26 cellular contexts compared by ENCODE assay signal in the genomic region with DNA sequence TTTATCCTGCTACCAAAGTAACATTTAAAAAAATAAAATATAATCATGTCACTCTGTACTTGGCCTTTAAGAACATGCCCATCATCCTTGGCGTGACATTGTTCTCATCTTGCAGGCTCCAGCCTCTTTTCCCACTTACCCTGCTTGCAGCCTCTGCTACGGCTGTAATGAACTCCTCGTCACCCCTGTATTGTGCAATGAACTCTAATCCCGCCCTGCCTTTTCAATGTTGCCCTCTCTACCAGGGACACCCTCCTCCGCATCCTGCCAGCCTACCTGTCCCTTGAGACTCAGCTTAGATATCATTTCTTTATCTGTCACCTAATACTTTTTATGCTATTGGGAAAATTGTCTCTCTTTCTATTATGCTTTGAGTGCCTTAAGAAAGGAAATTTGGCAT. TPM values are rescaled to one million over a fixed set of nuclear protein-coding genes. Genes with fewer than 3 reads are reported as not detected.
A peak's percentile ranks its signal among the peaks of the same experiment; 100 is the strongest.
DNase-seq lines count a peak whose midpoint lies in the region; ATAC-seq and TF ChIP-seq lines count a peak whose summit lies in the region.
"Had no signal": no experiment of that assay in that cellular context is flagged by ENCODE, and none has a peak within 500 bp of the region (broad histone marks: within the 10 kb centered on the region; RNA-seq: fewer than 3 reads in every experiment).

No MANE protein-coding gene starts in this region.

- H3K4me3 Mint-ChIP-seq in MCF 10A (ENCODE audit: unreplicated experiment), result no peak overlapping the region
- no peak overlapping the region for H3K4me3 Mint-ChIP-seq in T-helper 2 cell treated with Interferon-gamma antibody and Interleukin-4, amounts not matched to agents 5 μg/mL and 100 μg/mL, for 36 hours
- H3K4me3 Mint-ChIP-seq in CD8-positive, alpha-beta T cell, result no peak overlapping the region
- H3K4me3 Mint-ChIP-seq: activated CD4-positive, alpha-beta T cell treated with anti-CD3 and anti-CD28 coated beads for 36 hours; activated naive CD4-positive, alpha-beta T cell treated with anti-CD3 and anti-CD28 coated beads for 36 hours; dendritic cell treated with granulocyte-macrophage colony-stimulating factor and Interleukin-4, amounts not matched to agents 40 ng/mL and 50 ng/mL, for 4 days; stimulated activated memory B cell treated with anti-CD40 and anti-IgM and Interleukin-4, amounts not matched to agents 10 μg/mL and 1 μg/mL and 100 μg/mL, for 72 hours had no signal

- CTCF ChIA-PET in MCF 10A (lab: Yijun Ruan, JAX) (interaction anchor here (0.5 to 1.8 kb wide), 2 partner anchors 16 to 23 kb away, joined by 5 to 6 read pairs; no protein-coding TSS in a partner anchor), RWPE1 (lab: Yijun Ruan, JAX) (no interaction called here)
- CTCF ChIA-PET in CD8-positive, alpha-beta T cell (lab: Charles Lee), result no interaction called here

- H3K4me1 Mint-ChIP-seq in MCF 10A (ENCODE audit: insufficient read depth, unreplicated experiment), result no peaks in the 10 kb centered on the region
- H3K4me1 Mint-ChIP-seq in T-helper 2 cell treated with Interferon-gamma antibody and Interleukin-4, amounts not matched to agents 5 μg/mL and 100 μg/mL, for 36 hours (ENCODE audit: low read depth), result no peaks in the 10 kb centered on the region
- H3K4me1 Mint-ChIP-seq in CD8-positive, alpha-beta T cell (ENCODE audit: low read depth), result no peaks in the 10 kb centered on the region
- H3K4me1 Mint-ChIP-seq: activated CD4-positive, alpha-beta T cell treated with anti-CD3 and anti-CD28 coated beads for 36 hours; stimulated activated memory B cell treated with anti-CD40 and anti-IgM and Interleukin-4, amounts not matched to agents 10 μg/mL and 1 μg/mL and 100 μg/mL, for 72 hours had no signal

- H3K9me3 ChIP-seq in breast epithelium (no peaks in the 10 kb centered on the region), MG63 (no peaks in the 10 kb centered on the region)
- no peaks in the 10 kb centered on the region for H3K9me3 ChIP-seq in CD8-positive, alpha-beta T cell (ENCODE audit: low read length)
- H3K9me3 ChIP-seq: heart left ventricle, left ventricle myocardium inferior, suprapubic skin had no signal

- no peaks in the 10 kb centered on the region for H3K27me3 ChIP-seq in breast epithelium
- H3K27me3 ChIP-seq in MG63, result no peaks in the 10 kb centered on the region
- H3K27me3 ChIP-seq in CD8-positive, alpha-beta T cell (ENCODE audit: insufficient read depth, low read length), result no peaks in the 10 kb centered on the region
- H3K27me3 ChIP-seq: suprapubic skin had no signal

- H3K4me3 ChIP-seq in breast epithelium (no peak overlapping the region), MG63 (no peak overlapping the region)
- H3K4me3 ChIP-seq in CD8-positive, alpha-beta T cell (ENCODE audit: low read depth, low read length), result no peak overlapping the region
- H3K4me3 ChIP-seq: heart left ventricle, left ventricle myocardium inferior, suprapubic skin had no signal

- POLR2A ChIA-PET in MCF 10A (lab: Yijun Ruan, JAX), result no interaction called here
- POLR2A ChIA-PET in RWPE1 (lab: Yijun Ruan, JAX; ENCODE audit: low non-redundant PET), result no interaction called here
- POLR2A ChIA-PET in CD8-positive, alpha-beta T cell (lab: Charles Lee), result no interaction called here

- no TSS peak for BruUV-seq in MCF 10A (replicated peaks; lab: Mats Ljungman, UMichigan)

- H3K36me3 ChIP-seq in breast epithelium (no peaks in the 10 kb centered on the region), MG63 (no peaks in the 10 kb centered on the region)
- H3K36me3 ChIP-seq in CD8-positive, alpha-beta T cell (ENCODE audit: insufficient read depth, low read length), result no peaks in the 10 kb centered on the region
- H3K36me3 ChIP-seq: heart left ventricle, left ventricle myocardium inferior, suprapubic skin had no signal

- no peaks in the 10 kb centered on the region for H3K4me1 ChIP-seq in breast epithelium
- H3K4me1 ChIP-seq in CD8-positive, alpha-beta T cell (ENCODE audit: insufficient read depth, low read length), result no peaks in the 10 kb centered on the region
- H3K4me1 ChIP-seq: heart left ventricle, left ventricle myocardium inferior, suprapubic skin had no signal

- ATAC-seq in CD8-positive, alpha-beta T cell, result no peak
- ATAC-seq in HG03521 (IDR thresholded peaks at IDR 0.05; ENCODE audit: unreplicated experiment), result no peak
- ATAC-seq: activated CD4-positive, alpha-beta T cell treated with anti-CD3 and anti-CD28 coated beads for 36 hours; heart left ventricle; stimulated activated memory B cell treated with anti-CD40 and anti-IgM and Interleukin-4, amounts not matched to agents 10 μg/mL and 1 μg/mL and 100 μg/mL, for 72 hours had no signal

- H3K27me3 Mint-ChIP-seq in MCF 10A (ENCODE audit: insufficient read depth, unreplicated experiment), result no peaks in the 10 kb centered on the region
- peaks cover 19% of the 10 kb centered on the region for H3K27me3 Mint-ChIP-seq in T-helper 2 cell treated with Interferon-gamma antibody and Interleukin-4, amounts not matched to agents 5 μg/mL and 100 μg/mL, for 36 hours (ENCODE audit: low read depth)
- H3K27me3 Mint-ChIP-seq in CD8-positive, alpha-beta T cell (ENCODE audit: low read depth), result no peaks in the 10 kb centered on the region
- H3K27me3 Mint-ChIP-seq: progenitor cell of endocrine pancreas had no signal

- H3K36me3 Mint-ChIP-seq in MCF 10A (ENCODE audit: insufficient read depth, unreplicated experiment), result no peaks in the 10 kb centered on the region
- H3K36me3 Mint-ChIP-seq in T-helper 2 cell treated with Interferon-gamma antibody and Interleukin-4, amounts not matched to agents 5 μg/mL and 100 μg/mL, for 36 hours (ENCODE audit: low read depth), result no peaks in the 10 kb centered on the region
- no peaks in the 10 kb centered on the region for H3K36me3 Mint-ChIP-seq in CD8-positive, alpha-beta T cell
- H3K36me3 Mint-ChIP-seq: stimulated activated memory B cell treated with anti-CD40 and anti-IgM and Interleukin-4, amounts not matched to agents 10 μg/mL and 1 μg/mL and 100 μg/mL, for 72 hours had no signal

- no peak for TF ChIP-seq POLR2A in breast epithelium (IDR thresholded peaks at IDR 0.05)

- peak; percentile 72 for DNase-seq in MCF 10A (ENCODE audit: unreplicated experiment)
- no peak for DNase-seq in breast epithelium (ENCODE audit: low spot score in 2 of 2)
- DNase-seq in RWPE1 (ENCODE audit: low spot score), result peak; percentile 35
- DNase-seq in left kidney (ENCODE audit: low read depth, low spot score), result peak; percentile 40
- no peak for DNase-seq in MG63
- no peak for DNase-seq in T-helper 2 cell treated with Interferon-gamma antibody and Interleukin-4, amounts not matched to agents 5 μg/mL and 100 μg/mL, for 36 hours (ENCODE audit: low spot score)
- no peak for DNase-seq in CD8-positive, alpha-beta T cell
- DNase-seq: activated CD4-positive, alpha-beta T cell treated with anti-CD3 and anti-CD28 coated beads for 36 hours; activated naive CD4-positive, alpha-beta T cell treated with anti-CD3 and anti-CD28 coated beads for 36 hours; activated T-cell treated with anti-CD3 and anti-CD28 coated beads, Interleukin-2, amount 50 U/mL, for 48 hours; C1 segment of cervical spinal cord; H7; heart left ventricle; left ventricle myocardium inferior; NCI-H1105; NCI-H2081; NCI-H510A treated with DMSO at 0.1 percent for 48 hours had no signal

- H3K27ac ChIP-seq in breast epithelium (no peak overlapping the region), RWPE1 (no peak overlapping the region)
- no peak overlapping the region for H3K27ac ChIP-seq in CD8-positive, alpha-beta T cell (ENCODE audit: low read depth, low read length)
- H3K27ac ChIP-seq: heart left ventricle, left ventricle myocardium inferior, suprapubic skin had no signal

- H3K27ac Mint-ChIP-seq in MCF 10A (ENCODE audit: low read depth, unreplicated experiment), result no peak overlapping the region
- H3K27ac Mint-ChIP-seq in T-helper 2 cell treated with Interferon-gamma antibody and Interleukin-4, amounts not matched to agents 5 μg/mL and 100 μg/mL, for 36 hours, result no peak overlapping the region
- H3K27ac Mint-ChIP-seq in CD8-positive, alpha-beta T cell, result no peak overlapping the region
- H3K27ac Mint-ChIP-seq: activated CD4-positive, alpha-beta T cell treated with anti-CD3 and anti-CD28 coated beads for 36 hours; activated naive CD4-positive, alpha-beta T cell treated with anti-CD3 and anti-CD28 coated beads for 36 hours; dendritic cell treated with granulocyte-macrophage colony-stimulating factor and Interleukin-4, amounts not matched to agents 40 ng/mL and 50 ng/mL, for 4 days; progenitor cell of endocrine pancreas; stimulated activated memory B cell treated with anti-CD40 and anti-IgM and Interleukin-4, amounts not matched to agents 10 μg/mL and 1 μg/mL and 100 μg/mL, for 72 hours had no signal

- intact Hi-C loops in MCF 10A (cut with micrococcal nuclease), result no loop called here
- intact Hi-C loops in breast epithelium (cut with DNase I; ENCODE audit: low total_unique reads), result no loop called here
- intact Hi-C loops in CD8-positive, alpha-beta T cell (cut with DNase I, micrococcal nuclease), result no loop called here

- H3K9me3 Mint-ChIP-seq in MCF 10A (ENCODE audit: unreplicated experiment), result no peaks in the 10 kb centered on the region
- H3K9me3 Mint-ChIP-seq in T-helper 2 cell treated with Interferon-gamma antibody and Interleukin-4, amounts not matched to agents 5 μg/mL and 100 μg/mL, for 36 hours, result no peaks in the 10 kb centered on the region
- H3K9me3 Mint-ChIP-seq in CD8-positive, alpha-beta T cell, result no peaks in the 10 kb centered on the region
- H3K9me3 Mint-ChIP-seq: activated naive CD4-positive, alpha-beta T cell treated with anti-CD3 and anti-CD28 coated beads for 36 hours; dendritic cell treated with granulocyte-macrophage colony-stimulating factor and Interleukin-4, amounts not matched to agents 40 ng/mL and 50 ng/mL, for 4 days; stimulated activated memory B cell treated with anti-CD40 and anti-IgM and Interleukin-4, amounts not matched to agents 10 μg/mL and 1 μg/mL and 100 μg/mL, for 72 hours had no signal

- no peak for TF ChIP-seq CTCF in MCF 10A (IDR thresholded peaks at IDR 0.05; ENCODE audit: unreplicated experiment)
- no peak for TF ChIP-seq CTCF in breast epithelium (IDR thresholded peaks at IDR 0.05)
- no peak for TF ChIP-seq CTCF in RWPE1 (conservative IDR thresholded peaks at IDR 0.05; ENCODE audit: low read depth)
- no peak for TF ChIP-seq CTCF in CD8-positive, alpha-beta T cell (IDR thresholded peaks at IDR 0.05)

RNA-seq across cellular contexts. Expression of a gene that starts 12.6 kb away (rescaled TPM):
- total RNA-seq in MCF 10A (2022) (not detected in 2 replicates), breast epithelium (under 1 TPM in 1 of 3 donors, not detected in 2; 0.59 TPM)
- total RNA-seq in MG63 (2014; rRNA removed; shearing (Covaris generic); ENCODE audit: low replicate concordance), result not detected in 2 replicates
- total RNA-seq in CD8-positive, alpha-beta T cell, result not detected
- total RNA-seq: activated CD4-positive, alpha-beta T cell treated with anti-CD3 and anti-CD28 coated beads for 36 hours; activated CD8-positive, alpha-beta memory T cell treated with anti-CD3 and anti-CD28 coated beads for 36 hours; activated naive CD4-positive, alpha-beta T cell treated with anti-CD3 and anti-CD28 coated beads for 36 hours; cardiac septum; H7; heart left ventricle; left ventricle myocardium inferior; progenitor cell of endocrine pancreas; RPMI7951; skeletal muscle tissue; suprapubic skin had no signal

Comparison
In these comparisons a context has a peak if more than half of its experiments do, and no peak if none do; other contexts are left out.
1. DNase-seq: peak in MCF 10A (single experiment), RWPE1 (single experiment) and left kidney (single experiment); none in breast epithelium (0 of 2), MG63 (single experiment), T-helper 2 cell treated with Interferon-gamma antibody and Interleukin-4, amounts not matched to agents 5 μg/mL and 100 μg/mL, for 36 hours (single experiment) and CD8-positive, alpha-beta T cell (0 of 7).